In the genomic region with DNA sequence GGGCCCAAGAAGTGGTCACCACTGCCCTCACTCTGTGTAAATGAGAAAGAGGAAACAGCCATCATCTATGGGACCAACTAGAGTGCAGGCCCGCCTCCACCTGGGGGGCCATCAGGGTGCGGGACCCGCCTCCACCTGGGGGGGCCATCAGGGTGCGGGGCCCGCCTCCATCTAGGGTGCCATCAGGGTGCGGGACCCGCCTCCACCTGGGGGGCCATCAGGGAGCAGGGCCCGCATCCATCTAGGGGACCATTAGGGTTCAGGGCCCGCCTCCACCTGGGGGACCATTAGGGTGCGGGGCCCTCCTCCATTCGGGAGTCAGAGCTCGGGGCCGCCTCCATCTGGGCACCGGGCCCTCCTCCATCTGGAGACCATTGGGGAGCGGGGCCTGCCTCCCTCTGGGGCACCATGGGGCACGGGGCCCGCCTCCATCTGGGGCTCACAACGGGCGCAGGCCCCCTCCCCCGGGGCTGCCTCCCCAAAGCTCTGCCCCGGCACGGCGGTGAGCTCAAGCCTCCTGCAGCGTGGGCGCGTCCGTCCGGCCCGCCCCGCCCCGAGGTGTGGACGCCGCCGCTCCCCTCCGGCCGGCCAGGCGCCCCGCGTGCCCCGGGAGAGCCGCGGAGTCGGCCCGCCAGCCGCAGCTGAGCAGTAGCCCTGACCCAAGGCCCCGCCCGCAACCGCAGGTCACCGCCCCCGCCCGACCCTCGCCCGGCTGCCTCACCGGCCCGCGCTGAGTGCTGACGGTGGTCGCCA, we compare ENCODE assay signal across 8 cellular contexts. TPM values are rescaled to one million over a fixed set of nuclear protein-coding genes. Genes with fewer than 3 reads are reported as not detected.
DNase-seq lines count a peak whose midpoint lies in the region; ATAC-seq lines count a peak whose summit lies in the region.

No MANE protein-coding gene starts in this region.

- H3K27me3 ChIP-seq in SJCRH30 (no peaks in the 10 kb centered on the region), esophagus (ENCODE audit: control insufficient read depth in 1 of 2, insufficient read depth in 2 of 2, low read length in 2 of 2) (no peaks in the 10 kb centered on the region), neuronal stem cell (ENCODE audit: control insufficient read depth in 3 of 3, insufficient read depth in 3 of 3, low read depth in 1 of 3, low read length in 3 of 3) (no peaks in the 10 kb centered on the region)

- H2BK5ac ChIP-seq in neuronal stem cell (ENCODE audit: low read length), result no peak overlapping the region

- H3K4ac ChIP-seq in neuronal stem cell (ENCODE audit: low read length), result peak overlapping the region; percentile 71

- H3K4me3 ChIP-seq in SJCRH30 (peak overlapping the region; percentile 65), esophagus (ENCODE audit: low read depth in 1 of 2, low read length in 2 of 2) (peak overlapping the region; percentile 81 to 87), neuronal stem cell (ENCODE audit: low read length in 2 of 2) (peak overlapping the region; percentile 81 to 94)

- H3K27ac ChIP-seq in SJCRH30 (no peak overlapping the region), esophagus (ENCODE audit: low read depth in 2 of 2, low read length in 1 of 2) (peak overlapping the region; percentile 81 to 94), neuronal stem cell (replicated peaks; ENCODE audit: low read length) (no peak overlapping the region)

- peak; percentile 40 for ATAC-seq in HG02763 (IDR thresholded peaks at IDR 0.05; ENCODE audit: unreplicated experiment)

- H3K14ac ChIP-seq in neuronal stem cell (ENCODE audit: low read length), result no peak overlapping the region

- H3K9me3 ChIP-seq in SJCRH30 (replicated peaks) (no peaks in the 10 kb centered on the region; the same call in 1 of the 2 replicates), esophagus (ENCODE audit: control insufficient read depth in 2 of 2, insufficient read depth in 1 of 2, low read depth in 1 of 2, low read length in 1 of 2) (no peaks in the 10 kb centered on the region), neuronal stem cell (replicated peaks in 1 of 2; ENCODE audit: control insufficient read depth in 2 of 2, insufficient read depth in 1 of 2, low read depth in 1 of 2, low read length in 2 of 2) (peaks cover 7 to 21% of the 10 kb centered on the region in 2 donors)

- H3K36me3 ChIP-seq in SJCRH30 (no peaks in the 10 kb centered on the region), esophagus (ENCODE audit: control insufficient read depth in 2 of 2, insufficient read depth in 2 of 2, low read length in 1 of 2) (peaks cover 0 to 4% of the 10 kb centered on the region in 2 donors), neuronal stem cell (replicated peaks in 1 of 2; ENCODE audit: control insufficient read depth in 2 of 2, insufficient read depth in 2 of 2, low read length in 2 of 2) (peaks cover 2 to 25% of the 10 kb centered on the region in 2 donors)

- peak overlapping the region; percentile 72 for H3K4me3 Mint-ChIP-seq in T-helper 1 cell treated with Interleukin-12 subunit alpha and Interleukin-12 subunit beta and Interleukin-4 antibody, amounts not matched to agents 30 μg/mL and 1 μg/mL, for 36 hours

- H3K27me3 Mint-ChIP-seq in T-helper 1 cell treated with Interleukin-12 subunit alpha and Interleukin-12 subunit beta and Interleukin-4 antibody, amounts not matched to agents 30 μg/mL and 1 μg/mL, for 36 hours (ENCODE audit: low read depth), result peaks cover 16% of the 10 kb centered on the region

- peaks cover 22% of the 10 kb centered on the region for H3K9me3 Mint-ChIP-seq in T-helper 1 cell treated with Interleukin-12 subunit alpha and Interleukin-12 subunit beta and Interleukin-4 antibody, amounts not matched to agents 30 μg/mL and 1 μg/mL, for 36 hours

- H3K4me1 Mint-ChIP-seq in T-helper 1 cell treated with Interleukin-12 subunit alpha and Interleukin-12 subunit beta and Interleukin-4 antibody, amounts not matched to agents 30 μg/mL and 1 μg/mL, for 36 hours (ENCODE audit: low read depth), result peaks cover 21% of the 10 kb centered on the region

- H2BK12ac ChIP-seq in neuronal stem cell (ENCODE audit: low read length), result no peak overlapping the region

- WGBS in esophagus, 2 donors, result 1 to 2% methylated on average over 57 to 58 of the region's 58 CpGs
- no CpG with 5 or more reads among the region's 58 CpGs for WGBS in neuronal stem cell (ENCODE audit: extremely low coverage in 2 of 2, insufficient read length in 2 of 2, insufficient replicate concordance in 1 of 2), 2 donors

- H2BK15ac ChIP-seq in neuronal stem cell (ENCODE audit: low read length), result no peak overlapping the region

- no peak overlapping the region for H2BK120ac ChIP-seq in neuronal stem cell (ENCODE audit: low read depth, low read length)

- H3K79me1 ChIP-seq in neuronal stem cell (ENCODE audit: low read depth, low read length), result peaks cover 23% of the 10 kb centered on the region

- no peaks in the 10 kb centered on the region for H3K4me1 ChIP-seq in SJCRH30
- peaks cover 17 to 32% of the 10 kb centered on the region in 2 donors for H3K4me1 ChIP-seq in esophagus (ENCODE audit: control insufficient read depth in 2 of 2, insufficient read depth in 2 of 2, low read length in 1 of 2)
- peaks cover 2 to 5% of the 10 kb centered on the region in 2 donors for H3K4me1 ChIP-seq in neuronal stem cell (ENCODE audit: control insufficient read depth in 2 of 2, insufficient read depth in 1 of 2, low read depth in 1 of 2, low read length in 2 of 2)

- peak overlapping the region; percentile 100 for H3K23ac ChIP-seq in neuronal stem cell (ENCODE audit: low read depth, low read length, poor library complexity)

- no peak overlapping the region for H4K8ac ChIP-seq in neuronal stem cell (ENCODE audit: low read depth, low read length)

- peak overlapping the region; percentile 73 for H3K18ac ChIP-seq in neuronal stem cell (ENCODE audit: low read length)

- peak overlapping the region; percentile 88 for H2AFZ ChIP-seq in neuronal stem cell (ENCODE audit: low read length)

- no peak overlapping the region for H2AK5ac ChIP-seq in neuronal stem cell (ENCODE audit: low read depth, low read length)

- H3K4me2 ChIP-seq in neuronal stem cell (ENCODE audit: insufficient read depth, low read length, poor library complexity, severe bottlenecking), result peak overlapping the region; percentile 72

- no peak overlapping the region for H3K27ac Mint-ChIP-seq in T-helper 1 cell treated with Interleukin-12 subunit alpha and Interleukin-12 subunit beta and Interleukin-4 antibody, amounts not matched to agents 30 μg/mL and 1 μg/mL, for 36 hours

- H3K9ac ChIP-seq in neuronal stem cell (ENCODE audit: low read depth, low read length, poor library complexity), result peak overlapping the region; percentile 95

- H3K36me3 Mint-ChIP-seq in T-helper 1 cell treated with Interleukin-12 subunit alpha and Interleukin-12 subunit beta and Interleukin-4 antibody, amounts not matched to agents 30 μg/mL and 1 μg/mL, for 36 hours (ENCODE audit: low read depth), result no peaks in the 10 kb centered on the region

- DNase-seq in T-helper 1 cell, result no peak
- peak in 1 of 2 experiments; percentile 24 for DNase-seq in SJCRH30
- DNase-seq in neuronal stem cell (ENCODE audit: low spot score), result no peak
- no peak for DNase-seq in MV-4-11 (lab: John Stamatoyannopoulos, UW)
- DNase-seq in GOT3 (lab: John Stamatoyannopoulos, UW), result no peak

- H4K91ac ChIP-seq in neuronal stem cell (ENCODE audit: low read depth, low read length, poor library complexity), result no peak overlapping the region

RNA-seq across cellular contexts. Expression of gene TOLLIP, which starts 0.5 kb away (rescaled TPM):
- 18.9 and 20.5 TPM in 2 replicates for total RNA-seq in SJCRH30 (2014; rRNA removed; shearing (Covaris generic))
- 10 to 100 TPM; 44.4 to 68.0 TPM for polyA plus RNA-seq in esophagus
- polyA plus RNA-seq in neuronal stem cell (2013, experiment 1 of 2), result 16.5 TPM
- polyA plus RNA-seq in neuronal stem cell (2013, experiment 2 of 2), result 15.3 TPM

Comparison
In these comparisons a context has a peak if more than half of its experiments do, and no peak if none do; other contexts are left out.
1. H3K27ac ChIP-seq: peak in esophagus (2 of 2); none in SJCRH30 (single experiment) and neuronal stem cell (single experiment).
2. Peak in every context shown above with its lines, with median percentiles within 50 percentile points of each other: H3K4me3 ChIP-seq.